Comparison of ENCODE assay signal across 9 cellular contexts in the genomic region with DNA sequence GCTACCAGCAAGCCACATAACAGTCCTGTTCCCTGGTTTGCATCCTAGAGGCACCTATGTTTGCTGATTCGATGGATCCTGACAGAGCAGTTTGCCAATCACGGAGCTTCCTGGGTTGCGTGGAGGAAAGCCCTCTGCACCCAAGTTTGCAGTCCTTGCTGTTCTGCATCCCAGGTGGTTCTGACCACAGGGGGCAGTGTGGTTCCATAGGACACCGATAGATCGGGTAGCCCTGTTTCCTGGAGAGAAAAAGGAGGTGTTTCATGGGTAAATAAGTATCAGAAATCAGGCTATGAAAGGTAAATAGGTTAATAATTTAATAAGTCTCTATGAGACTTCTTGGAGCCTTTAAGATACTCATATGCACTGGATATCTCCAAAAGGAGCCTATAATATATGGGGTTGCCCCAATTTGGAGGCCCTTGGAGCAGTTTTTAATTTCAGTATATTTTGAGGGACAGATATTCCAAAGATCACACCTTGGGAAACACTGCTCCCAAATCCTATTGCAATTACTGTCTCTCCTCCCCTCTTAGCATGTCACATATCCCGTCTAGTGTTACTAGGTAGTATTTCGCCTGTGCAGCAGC.
A peak's percentile ranks its signal among the peaks of the same experiment; 100 is the strongest.
DNase-seq lines count a peak whose midpoint lies in the region; ATAC-seq and TF ChIP-seq lines count a peak whose summit lies in the region.
"Had no signal": no experiment of that assay in that cellular context is flagged by ENCODE, and none has a peak within 500 bp of the region (broad histone marks: within the 10 kb centered on the region; RNA-seq: fewer than 3 reads in every experiment).

No MANE protein-coding gene starts in this region.

- 50 to 61% methylated on average over 7 of the region's 7 CpGs for WGBS in heart right ventricle, 2 donors

- H3K9me3 ChIP-seq in heart right ventricle = no peaks in the 10 kb centered on the region

- no peaks in the 10 kb centered on the region for H3K4me1 Mint-ChIP-seq in activated T-cell treated with anti-CD3 and anti-CD28 coated beads, Interleukin-2, amount 50 U/mL, for 4 hours (ENCODE audit: low read depth)

- ATAC-seq in activated T-cell treated with anti-CD3 and anti-CD28 coated beads, Interleukin-2, amount 50 U/mL, for 4 hours = no peak
- ATAC-seq in heart right ventricle = peak; percentile 57 to 82 (median 75)
- no peak for ATAC-seq in HG03159 (IDR thresholded peaks at IDR 0.05; ENCODE audit: unreplicated experiment)
- no peak for ATAC-seq in GM18502 (IDR thresholded peaks at IDR 0.05; ENCODE audit: poor library complexity, unreplicated experiment)

- DNase-seq in activated T-cell treated with anti-CD3 and anti-CD28 coated beads for 1 hour (ENCODE audit: low read depth) (peak; percentile 8), NCI-H748 treated with DMSO at 0.1 percent for 48 hours (lab: John Stamatoyannopoulos, UW) (peak; percentile 19), heart right ventricle (peak; percentile 74), putamen (ENCODE audit: low spot score) (peak; percentile 76)
- no peak for DNase-seq in activated T-cell treated with anti-CD3 and anti-CD28 coated beads, Interleukin-2, amount 50 U/mL, for 4 hours
- DNase-seq in activated naive CD4-positive, alpha-beta T cell treated with Interleukin-2 at 50 U/mL for 16 hours = peak; percentile 30

- no peak overlapping the region for H3K4me3 Mint-ChIP-seq in activated T-cell treated with anti-CD3 and anti-CD28 coated beads, Interleukin-2, amount 50 U/mL, for 4 hours
- H3K4me3 Mint-ChIP-seq: dendritic cell treated with granulocyte-macrophage colony-stimulating factor and Interleukin-4, amounts not matched to agents 40 ng/mL and 50 ng/mL, for 4 days had no signal

- no peaks in the 10 kb centered on the region for H3K9me3 Mint-ChIP-seq in activated T-cell treated with anti-CD3 and anti-CD28 coated beads, Interleukin-2, amount 50 U/mL, for 4 hours
- H3K9me3 Mint-ChIP-seq: dendritic cell treated with granulocyte-macrophage colony-stimulating factor and Interleukin-4, amounts not matched to agents 40 ng/mL and 50 ng/mL, for 4 days had no signal

- no peaks in the 10 kb centered on the region for H3K36me3 Mint-ChIP-seq in activated T-cell treated with anti-CD3 and anti-CD28 coated beads, Interleukin-2, amount 50 U/mL, for 4 hours (ENCODE audit: insufficient read depth)

- H3K36me3 ChIP-seq in heart right ventricle = no peaks in the 10 kb centered on the region

- peak; percentile 64 to 87 (median 80) for TF ChIP-seq CTCF in heart right ventricle (IDR thresholded peaks at IDR 0.05)

- peaks cover 0 to 49% (median 22%) of the 10 kb centered on the region in 9 donors for H3K4me1 ChIP-seq in heart right ventricle

- no peaks in the 10 kb centered on the region for H3K27me3 ChIP-seq in heart right ventricle

- H3K27ac ChIP-seq in heart right ventricle = peak overlapping the region in 5 of 10 donors; percentile 11 to 30 (median 21)

- peaks cover 15% of the 10 kb centered on the region for H3K27me3 Mint-ChIP-seq in activated T-cell treated with anti-CD3 and anti-CD28 coated beads, Interleukin-2, amount 50 U/mL, for 4 hours (ENCODE audit: low read depth)

- no peak overlapping the region for H3K4me3 ChIP-seq in heart right ventricle

- intact Hi-C loops in heart right ventricle (cut with DNase I) = loop anchor here (2.0 to 10.0 kb wide), 10 partner anchors 63 to 554 kb away; a partner anchor contains a TSS

Comparison
In these comparisons a context has a peak if more than half of its experiments do, and no peak if none do; other contexts are left out.
1. ATAC-seq: peak in heart right ventricle (8 of 8); none in activated T-cell treated with anti-CD3 and anti-CD28 coated beads, Interleukin-2, amount 50 U/mL, for 4 hours (0 of 2), HG03159 (single experiment) and GM18502 (single experiment).